ENCODE assay signal across 1 cellular context in genomic region chr1:172708452-172708851, GRCh38.
TF ChIP-seq lines count a peak whose summit lies in the region.

No MANE protein-coding gene starts in this region.

TF ChIP-seq in GM23338, 12 proteins besides CTCF, POLR2A, EP300 and RAD21 (continued from another document):
- TF ChIP-seq ZNF462 (CRISPR knock-in tag; IDR thresholded peaks at IDR 0.05): no peak
